Comparison of ENCODE assay signal across 1 cellular context in genomic region chr18:9839211-9839610, GRCh38.
TF ChIP-seq lines count a peak whose summit lies in the region.

No MANE protein-coding gene starts in this region.

TF ChIP-seq in WTC11, 78 proteins besides CTCF, POLR2A, EP300 and RAD21 (continued from another document):
- TF ChIP-seq ATF6 (CRISPR knock-in tag; IDR thresholded peaks at IDR 0.05) (no peak), TCF7 (CRISPR knock-in tag; IDR thresholded peaks at IDR 0.05; ENCODE audit: low read depth) (no peak)
